1 cellular context compared by ENCODE assay signal in the genomic region with DNA sequence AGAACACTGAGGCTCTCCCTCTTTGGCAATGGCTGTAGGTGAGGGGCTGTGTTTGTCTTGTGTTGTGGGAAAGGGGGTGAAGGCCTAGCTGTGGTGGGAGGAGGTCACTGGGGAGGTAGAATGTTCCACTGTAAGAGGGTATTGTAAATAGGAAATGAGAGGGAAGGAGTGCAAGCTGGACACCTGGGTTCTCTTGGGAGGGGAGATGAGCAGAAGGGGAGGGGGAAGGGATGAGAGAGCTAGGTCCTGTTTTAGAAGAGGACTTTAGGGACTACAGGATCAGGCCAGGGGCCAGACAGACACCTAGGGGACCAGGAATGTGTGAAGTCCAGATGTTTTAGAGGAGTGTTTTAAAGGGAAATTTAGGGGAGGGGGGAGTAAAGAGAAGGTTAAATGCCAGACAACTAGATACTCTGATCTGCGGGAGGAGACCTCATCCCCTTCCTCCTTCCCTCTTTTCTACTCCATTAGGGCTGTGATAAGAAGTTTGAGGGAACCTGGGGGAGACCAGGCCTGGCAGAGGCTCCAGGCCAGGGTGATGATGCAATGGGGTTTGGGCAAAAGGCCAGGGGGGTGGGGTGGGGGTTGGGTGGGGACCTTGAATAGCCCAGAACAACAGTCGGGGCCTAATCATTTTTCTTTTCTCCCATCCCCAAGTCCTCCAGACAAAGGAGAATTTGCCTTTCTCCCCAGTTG.
TF ChIP-seq lines count a peak whose summit lies in the region.

No MANE protein-coding gene starts in this region.

TF ChIP-seq in HCT116, 20 proteins besides CTCF, POLR2A, EP300 and RAD21:
- TF ChIP-seq EZH2 (IDR thresholded peaks at IDR 0.05): no peak
- no peak for TF ChIP-seq SIN3A (IDR thresholded peaks at IDR 0.05; ENCODE audit: low read depth)
- no peak for TF ChIP-seq CEBPB (IDR thresholded peaks at IDR 0.05; ENCODE audit: low read depth)
- no peak for TF ChIP-seq ZFX (IDR thresholded peaks at IDR 0.05)
- no peak for TF ChIP-seq POLR2AphosphoS5 (IDR thresholded peaks at IDR 0.05; ENCODE audit: low read depth, low read length)
- TF ChIP-seq JUND (IDR thresholded peaks at IDR 0.05): no peak
- no peak for TF ChIP-seq FOSL1 (IDR thresholded peaks at IDR 0.05; ENCODE audit: low read depth)
